ENCODE assay signal across 8 cellular contexts in genomic region chr10:32056136-32057040, GRCh38. TPM values are rescaled to one million over a fixed set of nuclear protein-coding genes. Genes with fewer than 3 reads are reported as not detected.
DNase-seq lines count a peak whose midpoint lies in the region; ATAC-seq and TF ChIP-seq lines count a peak whose summit lies in the region.

Gene KIF5B (minus strand): TSS chr10:32056425. CDS start chr10:32055973, 452 bp downstream.

- H4K20me1 ChIP-seq in SU-DHL-6 (ENCODE audit: low read depth, low read length) = peaks cover 35% of the 10 kb centered on the region

- peak within 1 kb of the TSS; percentile 97 for H2AFZ ChIP-seq in SU-DHL-6 (ENCODE audit: low read depth, low read length, severe bottlenecking)

- no peaks in the 10 kb centered on the region for H3K9me3 ChIP-seq in SU-DHL-6 (ENCODE audit: insufficient read depth, low read length)
- H3K9me3 ChIP-seq in ovary = no peaks in the 10 kb centered on the region
- H3K9me3 ChIP-seq in thoracic aorta = no peaks in the 10 kb centered on the region

- no peaks in the 10 kb centered on the region for H3K9me2 ChIP-seq in SU-DHL-6 (replicated peaks; ENCODE audit: insufficient read depth, low read length)

- peak within 1 kb of the TSS; percentile 92 for H3K27ac Mint-ChIP-seq in activated naive CD8-positive, alpha-beta T cell treated with anti-CD3 and anti-CD28 coated beads for 36 hours
- H3K27ac Mint-ChIP-seq in glutamatergic neuron (ENCODE audit: unreplicated experiment) = peak within 1 kb of the TSS; percentile 95

- TF ChIP-seq POLR2A in GM10847 (IDR thresholded peaks at IDR 0.05; ENCODE audit: extremely low read depth, insufficient read length) (peak; percentile 98), ovary (IDR thresholded peaks at IDR 0.05) (peak; percentile 98)

- WGBS in ovary, 3 donors = 0 to 1% (median 1%) methylated on average over 41 to 63 of the region's 63 CpGs

- intact Hi-C loops in ovary (cut with DNase I) = loop anchor here in 1 of 4 donors (10.0 kb wide), 1 partner anchor 288 kb away; the partner anchor contains the start of gene EPC1

- H3K27me3 ChIP-seq in SU-DHL-6 (ENCODE audit: low read length) (no peaks in the 10 kb centered on the region), ovary (no peaks in the 10 kb centered on the region), thoracic aorta (replicated peaks; ENCODE audit: insufficient read depth) (no peaks in the 10 kb centered on the region)

- H3K4me3 ChIP-seq in SU-DHL-6 (ENCODE audit: insufficient read depth, low read length, poor library complexity, severe bottlenecking) (peak within 1 kb of the TSS; percentile 92), ovary (peak within 1 kb of the TSS; percentile 97), thoracic aorta (peak within 1 kb of the TSS; percentile 99)

- H3K9me3 Mint-ChIP-seq in activated naive CD8-positive, alpha-beta T cell treated with anti-CD3 and anti-CD28 coated beads for 36 hours = no peaks in the 10 kb centered on the region
- H3K9me3 Mint-ChIP-seq in glutamatergic neuron (ENCODE audit: unreplicated experiment) = peaks cover 12% of the 10 kb centered on the region

- H3K9ac ChIP-seq in SU-DHL-6 (ENCODE audit: low read length) = peak within 1 kb of the TSS; percentile 94

- DNase-seq in NCI-H1092 (lab: John Stamatoyannopoulos, UW) = peak; percentile 50
- DNase-seq in activated naive CD8-positive, alpha-beta T cell treated with anti-CD3 and anti-CD28 coated beads for 36 hours = peak; percentile 92
- peak; percentile 94 for DNase-seq in glutamatergic neuron
- DNase-seq in ovary = peak; percentile 85 to 93 (median 90)
- peak; percentile 45 for DNase-seq in thoracic aorta (ENCODE audit: low spot score)

- no peaks in the 10 kb centered on the region for H3K27me3 Mint-ChIP-seq in activated naive CD8-positive, alpha-beta T cell treated with anti-CD3 and anti-CD28 coated beads for 36 hours
- peaks cover 8% of the 10 kb centered on the region for H3K27me3 Mint-ChIP-seq in glutamatergic neuron (ENCODE audit: unreplicated experiment)

- H3K36me3 ChIP-seq in SU-DHL-6 (ENCODE audit: low read length) (no peaks in the 10 kb centered on the region), ovary (no peaks in the 10 kb centered on the region), thoracic aorta (no peaks in the 10 kb centered on the region)

- TF ChIP-seq CTCF in SU-DHL-6 (IDR thresholded peaks at IDR 0.05; ENCODE audit: insufficient read depth, low read length, poor library complexity, severe bottlenecking) (no peak), glutamatergic neuron (IDR thresholded peaks at IDR 0.05; ENCODE audit: partially characterized antibody, unreplicated experiment) (no peak), ovary (IDR thresholded peaks at IDR 0.05) (peak in 2 of 3 donors; percentile 8 to 20), thoracic aorta (IDR thresholded peaks at IDR 0.05) (no peak)

- H3K36me3 Mint-ChIP-seq in activated naive CD8-positive, alpha-beta T cell treated with anti-CD3 and anti-CD28 coated beads for 36 hours = peaks cover 16% of the 10 kb centered on the region
- no peaks in the 10 kb centered on the region for H3K36me3 Mint-ChIP-seq in glutamatergic neuron (ENCODE audit: unreplicated experiment)

- peak within 1 kb of the TSS; percentile 98 for H3K4me3 Mint-ChIP-seq in activated naive CD8-positive, alpha-beta T cell treated with anti-CD3 and anti-CD28 coated beads for 36 hours
- H3K4me3 Mint-ChIP-seq in glutamatergic neuron (ENCODE audit: unreplicated experiment) = peak within 1 kb of the TSS; percentile 98

- peaks cover 3% of the 10 kb centered on the region; the same call in 1 of the 2 replicates for H3F3A ChIP-seq in SU-DHL-6 (ENCODE audit: insufficient read depth)

- H3K4me1 ChIP-seq in ovary (ENCODE audit: insufficient read depth) (peaks cover 6% of the 10 kb centered on the region), thoracic aorta (ENCODE audit: control insufficient read depth in 1 of 2, low read depth in 2 of 2) (peaks cover 17 to 19% of the 10 kb centered on the region in 2 donors)

- H3K79me2 ChIP-seq in SU-DHL-6 (ENCODE audit: insufficient read depth, low read length) = peaks cover 47% of the 10 kb centered on the region

- peak within 1 kb of the TSS; percentile 80 for H3K27ac ChIP-seq in SU-DHL-6 (ENCODE audit: low read depth, low read length)
- peak within 1 kb of the TSS; percentile 96 to 97 for H3K27ac ChIP-seq in ovary
- peak within 1 kb of the TSS; percentile 94 to 99 for H3K27ac ChIP-seq in thoracic aorta

- H3K4me1 Mint-ChIP-seq in activated naive CD8-positive, alpha-beta T cell treated with anti-CD3 and anti-CD28 coated beads for 36 hours = peaks cover 34% of the 10 kb centered on the region
- H3K4me1 Mint-ChIP-seq in glutamatergic neuron (ENCODE audit: low read depth, unreplicated experiment) = peaks cover 18% of the 10 kb centered on the region

- TF ChIP-seq EP300 in ovary (IDR thresholded peaks at IDR 0.05) = no peak

- ATAC-seq in HG02588 (IDR thresholded peaks at IDR 0.05; ENCODE audit: unreplicated experiment) (peak; percentile 82), thoracic aorta (ENCODE audit: insufficient number of reproducible peaks, low FRiP score, low read depth) (peak; percentile 61)

- H3K4me2 ChIP-seq in SU-DHL-6 (ENCODE audit: low read depth, low read length, poor library complexity, severe bottlenecking) = peak within 1 kb of the TSS; percentile 88

RNA-seq across cellular contexts. Expression of gene KIF5B, which starts in this region (rescaled TPM):
- total RNA-seq in activated naive CD8-positive, alpha-beta T cell treated with anti-CD3 and anti-CD28 coated beads for 36 hours = 10 to 100 TPM; 72.9 to 73.7 TPM
- 105 TPM for total RNA-seq in glutamatergic neuron (ENCODE audit: unreplicated experiment)
- 10 to 100 TPM; 56.6 to 95.8 (median 64.6) TPM for total RNA-seq in ovary
- polyA plus RNA-seq in ovary = 10 to 100 TPM; 29.0 to 43.6 TPM
- total RNA-seq in thoracic aorta = 100 to 1,000 TPM; 148 to 164 TPM

Comparison
In these comparisons a context has a peak if more than half of its experiments do, and no peak if none do; other contexts are left out.
1. Peak in every context shown above with its lines: DNase-seq, ATAC-seq, H3K4me3 ChIP-seq and H3K27ac ChIP-seq.
2. CTCF ChIP-seq: peak in ovary (2 of 3); none in SU-DHL-6 (single experiment), glutamatergic neuron (single experiment) and thoracic aorta (single experiment).